ENCODE assay signal across 8 cellular contexts in the genomic region with DNA sequence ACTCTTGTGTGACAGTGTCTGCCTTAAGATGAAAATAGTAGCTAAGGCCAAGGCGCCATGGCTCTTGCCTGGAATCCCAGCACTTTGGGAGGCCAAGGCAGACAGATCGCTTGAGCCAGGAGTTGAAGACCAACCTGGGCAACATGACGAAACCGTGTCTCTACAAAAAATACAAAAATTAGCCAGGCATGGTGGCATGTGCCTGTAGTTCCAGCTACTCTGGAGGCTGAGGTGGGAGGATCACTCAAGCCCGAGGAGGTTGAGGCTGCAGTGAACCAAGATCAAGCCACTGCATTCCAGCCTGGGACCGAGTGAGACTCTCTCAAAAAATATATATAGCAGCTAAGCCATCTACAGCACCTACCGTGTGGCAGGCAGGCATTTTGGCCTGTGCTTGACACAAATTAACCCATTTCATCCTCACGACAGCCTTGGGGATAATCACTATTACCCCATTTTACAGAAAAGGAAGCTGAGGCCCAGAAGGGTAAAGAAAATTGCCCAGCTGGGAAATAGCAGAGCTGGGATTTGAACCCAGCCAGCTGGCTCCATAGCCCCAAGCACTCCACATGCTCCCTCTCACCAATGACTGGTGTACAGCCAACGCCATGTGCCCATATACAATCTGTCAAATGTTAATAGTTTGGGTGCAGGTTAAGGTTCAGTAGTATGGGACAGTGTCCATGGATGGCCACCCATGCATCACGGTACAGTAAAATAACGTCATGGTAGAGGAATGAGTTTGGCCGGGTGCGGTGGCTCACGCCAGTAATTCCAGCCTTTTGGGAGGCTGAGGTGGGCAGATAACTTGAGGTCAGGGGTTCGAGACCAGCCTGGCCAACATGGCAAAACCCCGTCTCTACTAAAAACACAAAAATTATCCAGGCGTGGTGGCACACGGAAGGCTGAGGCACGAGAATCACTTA. TPM values are rescaled to one million over a fixed set of nuclear protein-coding genes. Genes with fewer than 3 reads are reported as not detected.
DNase-seq lines count a peak whose midpoint lies in the region; ATAC-seq lines count a peak whose summit lies in the region.

No MANE protein-coding gene starts in this region.

- H3K4me3 ChIP-seq in iPS-20b (ENCODE audit: low read length) (peak overlapping the region; percentile 99), thymus (ENCODE audit: low read length) (peak overlapping the region; percentile 24)

- peak overlapping the region; percentile 90 for H3K4me3 Mint-ChIP-seq in activated CD8-positive, alpha-beta memory T cell treated with anti-CD3 and anti-CD28 coated beads, Interleukin-2, amount 10 ng/mL, durations not matched to agents 7 days and 5 days
- H3K4me3 Mint-ChIP-seq in activated T-cell treated with anti-CD3 and anti-CD28 coated beads, Interleukin-2, amount 50 U/mL, for 72 hours = peak overlapping the region; percentile 87 to 99

- CTCF ChIA-PET in activated CD8-positive, alpha-beta memory T cell treated with anti-CD3 and anti-CD28 coated beads, Interleukin-2, amount 10 ng/mL, durations not matched to agents 7 days and 5 days (lab: Charles Lee) = interaction anchor here (0.8 to 7.3 kb wide), 19 partner anchors 13 to 321 kb away, joined by 3 to 77 read pairs (median 4); no protein-coding TSS in a partner anchor

- no peaks in the 10 kb centered on the region for H3K27me3 Mint-ChIP-seq in activated CD8-positive, alpha-beta memory T cell treated with anti-CD3 and anti-CD28 coated beads, Interleukin-2, amount 10 ng/mL, durations not matched to agents 7 days and 5 days
- H3K27me3 Mint-ChIP-seq in activated T-cell treated with anti-CD3 and anti-CD28 coated beads, Interleukin-2, amount 50 U/mL, for 72 hours (ENCODE audit: low read depth) = no peaks in the 10 kb centered on the region

- ATAC-seq in activated CD8-positive, alpha-beta memory T cell treated with anti-CD3 and anti-CD28 coated beads, Interleukin-2, amount 10 ng/mL, durations not matched to agents 7 days and 5 days = no peak
- ATAC-seq in activated T-cell treated with anti-CD3 and anti-CD28 coated beads, Interleukin-2, amount 50 U/mL, for 72 hours (replicated peaks in 1 of 2) = no peak
- ATAC-seq in HG02798 (IDR thresholded peaks at IDR 0.05; ENCODE audit: poor library complexity, unreplicated experiment) = no peak

- WGBS in thymus = 92% methylated on average over 19 of the region's 19 CpGs

- H3K9me3 ChIP-seq in iPS-20b (ENCODE audit: insufficient read depth, low read depth, low read length) (no peaks in the 10 kb centered on the region), thymus (ENCODE audit: control insufficient read depth) (no peaks in the 10 kb centered on the region)

- H3K4me1 ChIP-seq in iPS-20b (ENCODE audit: insufficient read depth, low read length) = peaks cover 13% of the 10 kb centered on the region; the same call in 1 of the 2 replicates
- peaks cover 34% of the 10 kb centered on the region for H3K4me1 ChIP-seq in thymus (ENCODE audit: control insufficient read depth, insufficient read depth, low read length)

- peak overlapping the region; percentile 99 for H3K9ac ChIP-seq in iPS-20b (ENCODE audit: low read depth, low read length)

- H3K36me3 Mint-ChIP-seq in activated CD8-positive, alpha-beta memory T cell treated with anti-CD3 and anti-CD28 coated beads, Interleukin-2, amount 10 ng/mL, durations not matched to agents 7 days and 5 days = peaks cover 56% of the 10 kb centered on the region
- H3K36me3 Mint-ChIP-seq in activated T-cell treated with anti-CD3 and anti-CD28 coated beads, Interleukin-2, amount 50 U/mL, for 72 hours (ENCODE audit: insufficient read depth in 2 of 2) = peaks cover 47 to 64% of the 10 kb centered on the region in 2 donors

- H3K27me3 ChIP-seq in iPS-20b (ENCODE audit: insufficient read depth, low read length) = peaks cover 9% of the 10 kb centered on the region
- no peaks in the 10 kb centered on the region for H3K27me3 ChIP-seq in thymus (ENCODE audit: control insufficient read depth, insufficient read depth)

- H3K27ac ChIP-seq in iPS-20b (ENCODE audit: low read length) (peak overlapping the region; percentile 1), thymus (ENCODE audit: low read depth) (peak overlapping the region; percentile 56)

- H3K27ac Mint-ChIP-seq in activated CD8-positive, alpha-beta memory T cell treated with anti-CD3 and anti-CD28 coated beads, Interleukin-2, amount 10 ng/mL, durations not matched to agents 7 days and 5 days = peak overlapping the region; percentile 97
- H3K27ac Mint-ChIP-seq in activated T-cell treated with anti-CD3 and anti-CD28 coated beads, Interleukin-2, amount 50 U/mL, for 72 hours = peak overlapping the region; percentile 91

- peaks cover 54% of the 10 kb centered on the region for H3K36me3 ChIP-seq in iPS-20b (ENCODE audit: insufficient read depth, low read depth, low read length)
- peaks cover 31% of the 10 kb centered on the region for H3K36me3 ChIP-seq in thymus (ENCODE audit: control insufficient read depth, insufficient read depth)

- H3K9me3 Mint-ChIP-seq in activated CD8-positive, alpha-beta memory T cell treated with anti-CD3 and anti-CD28 coated beads, Interleukin-2, amount 10 ng/mL, durations not matched to agents 7 days and 5 days (ENCODE audit: low read depth) = no peaks in the 10 kb centered on the region
- no peaks in the 10 kb centered on the region for H3K9me3 Mint-ChIP-seq in activated T-cell treated with anti-CD3 and anti-CD28 coated beads, Interleukin-2, amount 50 U/mL, for 72 hours

- H3K4me1 Mint-ChIP-seq in activated CD8-positive, alpha-beta memory T cell treated with anti-CD3 and anti-CD28 coated beads, Interleukin-2, amount 10 ng/mL, durations not matched to agents 7 days and 5 days = peaks cover 50% of the 10 kb centered on the region
- peaks cover 48% of the 10 kb centered on the region for H3K4me1 Mint-ChIP-seq in activated T-cell treated with anti-CD3 and anti-CD28 coated beads, Interleukin-2, amount 50 U/mL, for 72 hours (ENCODE audit: low read depth)

- no peak for DNase-seq in activated CD8-positive, alpha-beta memory T cell treated with anti-CD3 and anti-CD28 coated beads, Interleukin-2, amount 10 ng/mL, durations not matched to agents 7 days and 5 days
- DNase-seq in activated CD8-positive, alpha-beta memory T cell treated with anti-CD3 and anti-CD28 coated beads, Interleukin-2, amount 50 U/mL, for 48 hours = no peak
- DNase-seq in activated T-cell treated with anti-CD3 and anti-CD28 coated beads, Interleukin-2, amount 50 U/mL, for 72 hours = peak in 1 of 2 donors; percentile 37
- no peak for DNase-seq in stimulated activated naive CD4-positive, alpha-beta T cell treated with Interleukin-2 at 50 U/mL for 16 hours (lab: John Stamatoyannopoulos, UW)
- DNase-seq in anterior cingulate cortex (lab: John Stamatoyannopoulos, UW) = no peak

RNA-seq across cellular contexts. Expression of gene SLC1A5, which starts 3.1 kb away (rescaled TPM):
- 100 to 1,000 TPM; 196 to 259 TPM for total RNA-seq in activated CD8-positive, alpha-beta memory T cell treated with anti-CD3 and anti-CD28 coated beads, Interleukin-2, amount 10 ng/mL, durations not matched to agents 7 days and 5 days
- 100 to 1,000 TPM; 364 to 374 TPM for total RNA-seq in activated T-cell treated with anti-CD3 and anti-CD28 coated beads, Interleukin-2, amount 50 U/mL, for 72 hours
- 32.2 TPM for polyA plus RNA-seq in thymus

RNA-seq across cellular contexts. Expression of gene STRN4, which starts 39.1 kb away (rescaled TPM):
- 10 to 100 TPM; 93.0 to 95.8 TPM for total RNA-seq in activated CD8-positive, alpha-beta memory T cell treated with anti-CD3 and anti-CD28 coated beads, Interleukin-2, amount 10 ng/mL, durations not matched to agents 7 days and 5 days
- 10 to 100 TPM; 79.0 to 85.2 TPM for total RNA-seq in activated T-cell treated with anti-CD3 and anti-CD28 coated beads, Interleukin-2, amount 50 U/mL, for 72 hours
- polyA plus RNA-seq in thymus = 38.7 TPM

RNA-seq across cellular contexts. Expression of gene FKRP, which starts 39.5 kb away (rescaled TPM):
- total RNA-seq in activated CD8-positive, alpha-beta memory T cell treated with anti-CD3 and anti-CD28 coated beads, Interleukin-2, amount 10 ng/mL, durations not matched to agents 7 days and 5 days = 10 to 100 TPM; 16.3 to 17.7 TPM
- total RNA-seq in activated T-cell treated with anti-CD3 and anti-CD28 coated beads, Interleukin-2, amount 50 U/mL, for 72 hours = 10 to 100 TPM; 15.1 to 18.0 TPM
- polyA plus RNA-seq in thymus = 13.5 TPM
